Comparison of ENCODE assay signal across 8 cellular contexts in the genomic region with DNA sequence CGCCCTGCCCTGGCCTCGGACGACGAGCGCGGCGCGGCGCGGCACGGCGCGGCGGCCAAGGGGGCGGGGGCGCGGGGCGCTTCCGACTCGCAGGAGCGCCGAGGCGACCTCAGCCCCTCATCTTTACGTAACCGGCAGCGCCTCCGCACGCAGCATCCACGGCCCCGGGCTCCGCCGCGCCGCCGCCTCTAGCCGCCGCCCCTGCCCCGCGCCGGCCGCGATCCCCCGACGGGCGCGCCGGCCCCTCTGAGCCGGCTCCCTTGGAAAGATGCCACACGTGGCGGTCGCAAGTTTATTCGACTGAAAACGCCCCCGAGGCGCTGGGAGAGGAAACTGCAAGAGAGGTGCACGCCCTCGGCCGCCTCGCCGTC. TPM values are rescaled to one million over a fixed set of nuclear protein-coding genes. Genes with fewer than 3 reads are reported as not detected.
DNase-seq lines count a peak whose midpoint lies in the region; ATAC-seq and TF ChIP-seq lines count a peak whose summit lies in the region.

No MANE protein-coding gene starts in this region.

- H3K27ac ChIP-seq in effector memory CD4-positive, alpha-beta T cell (ENCODE audit: insufficient read depth, low read length, poor library complexity, severe bottlenecking): peak overlapping the region; percentile 99
- H3K27ac ChIP-seq in uterus: peak overlapping the region; percentile 100

- H3K9me3 ChIP-seq in effector memory CD4-positive, alpha-beta T cell (ENCODE audit: control insufficient read depth, low read length): no peaks in the 10 kb centered on the region
- H3K9me3 ChIP-seq in uterus: no peaks in the 10 kb centered on the region

- peaks cover 24% of the 10 kb centered on the region for H3K4me1 ChIP-seq in effector memory CD4-positive, alpha-beta T cell (ENCODE audit: control insufficient read depth, insufficient read depth, low read length, poor library complexity, severe bottlenecking)
- peaks cover 0 to 6% of the 10 kb centered on the region in 2 donors for H3K4me1 ChIP-seq in uterus

- H3K4me3 ChIP-seq in effector memory CD4-positive, alpha-beta T cell (ENCODE audit: insufficient read depth, low read depth, low read length, poor library complexity, severe bottlenecking): peak overlapping the region; percentile 94
- peak overlapping the region; percentile 72 to 97 for H3K4me3 ChIP-seq in uterus

- ATAC-seq in GM19023 (IDR thresholded peaks at IDR 0.05; ENCODE audit: unreplicated experiment) (peak; percentile 20), HG03108 (IDR thresholded peaks at IDR 0.05; ENCODE audit: unreplicated experiment) (peak; percentile 11), T-cell (replicated peaks in 1 of 4) (peak; percentile 54 to 63 (median 58))

- H3K36me3 Mint-ChIP-seq in T-cell: peaks cover 3% of the 10 kb centered on the region

- TF ChIP-seq POLR2A in uterus (IDR thresholded peaks at IDR 0.05): no peak

- H3K9me3 Mint-ChIP-seq in T-cell: no peaks in the 10 kb centered on the region

- peak; percentile 18 for DNase-seq in CMK (ENCODE audit: low read depth)
- DNase-seq in T-cell: peak in 22 of 34 experiments; percentile 42 to 70 (median 61)
- DNase-seq in effector memory CD4-positive, alpha-beta T cell: peak in 1 of 3 donors; percentile 45
- DNase-seq in mucosa of gallbladder (ENCODE audit: low spot score): peak; percentile 35
- DNase-seq in uterus: no peak
- DNase-seq in OCI-M1 (lab: John Stamatoyannopoulos, UW): no peak

- H3K27me3 ChIP-seq in effector memory CD4-positive, alpha-beta T cell (replicated peaks; ENCODE audit: control insufficient read depth, insufficient read depth, low read length, poor library complexity, severe bottlenecking): no peaks in the 10 kb centered on the region
- H3K27me3 ChIP-seq in uterus: no peaks in the 10 kb centered on the region

- H3K27ac Mint-ChIP-seq in T-cell: peak overlapping the region; percentile 100

- H3K4me1 Mint-ChIP-seq in T-cell: peaks cover 48 to 53% (median 51%) of the 10 kb centered on the region in 3 donors

- POLR2A ChIA-PET in T-cell (lab: Charles Lee): no interaction called here

- intact Hi-C loops in uterus (cut with DNase I; ENCODE audit: low total_unique reads): loop anchor here (5.0 kb wide), 1 partner anchor 189 kb away; no protein-coding TSS in a partner anchor

- peaks cover 0 to 2% of the 10 kb centered on the region in 2 donors for H3K27me3 Mint-ChIP-seq in T-cell

- CTCF ChIA-PET in T-cell (lab: Charles Lee): no interaction called here

- peak overlapping the region; percentile 95 to 99 (median 95) for H3K4me3 Mint-ChIP-seq in T-cell

- TF ChIP-seq CTCF in uterus (IDR thresholded peaks at IDR 0.05): no peak

- peaks cover 6% of the 10 kb centered on the region for H3K36me3 ChIP-seq in effector memory CD4-positive, alpha-beta T cell (ENCODE audit: control insufficient read depth, insufficient read depth, low read length)
- H3K36me3 ChIP-seq in uterus: no peaks in the 10 kb centered on the region

RNA-seq across cellular contexts. Expression of a gene that starts 1.0 kb away (rescaled TPM):
- total RNA-seq in T-cell (10 to 100 TPM; 21.7 to 91.7 (median 23.6) TPM), mucosa of gallbladder (40.9 TPM), uterus (100 to 1,000 TPM in 2 of 4 donors, 10 to 100 TPM in 2; 19.1 to 146 (median 98.7) TPM)

Comparison
In these comparisons a context has a peak if more than half of its experiments do, and no peak if none do; other contexts are left out.
1. DNase-seq: peak in CMK (single experiment), T-cell (22 of 34) and mucosa of gallbladder (single experiment); none in uterus (0 of 2) and OCI-M1 (single experiment).
2. Peak in every context shown above with its lines, with median percentiles within 50 percentile points of each other: ATAC-seq.